19 cellular contexts compared by ENCODE assay signal in the genomic region with DNA sequence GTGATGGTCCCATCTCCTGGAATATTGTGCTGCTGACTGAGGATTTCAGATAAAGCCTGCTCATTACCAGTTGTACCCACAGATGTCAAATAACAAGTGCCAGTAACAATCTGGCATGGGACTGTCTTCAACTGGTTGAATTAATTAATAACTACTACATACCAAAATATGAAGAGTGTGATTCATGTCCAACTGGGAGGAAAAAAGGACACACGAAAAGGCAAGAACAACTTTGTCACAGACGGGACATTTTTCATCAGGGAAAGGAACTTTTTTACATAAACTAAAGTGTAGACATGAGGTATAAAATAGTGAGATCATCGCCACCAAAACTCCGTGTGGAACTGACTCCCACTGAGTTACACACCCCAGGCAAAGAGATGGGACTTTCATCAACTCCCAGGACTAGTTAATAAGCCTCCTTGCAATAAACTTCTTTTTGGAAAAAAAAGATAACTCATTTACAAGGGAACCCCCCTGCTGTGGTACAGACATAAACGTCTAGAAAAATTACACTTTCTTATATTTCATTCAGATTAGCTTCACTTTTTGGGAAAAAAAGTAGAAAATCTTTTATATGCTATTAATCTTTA. TPM values are rescaled to one million over a fixed set of nuclear protein-coding genes. Genes with fewer than 3 reads are reported as not detected.
DNase-seq lines count a peak whose midpoint lies in the region; ATAC-seq and TF ChIP-seq lines count a peak whose summit lies in the region.
"Had no signal": no experiment of that assay in that cellular context is flagged by ENCODE, and none has a peak within 500 bp of the region (broad histone marks: within the 10 kb centered on the region; RNA-seq: fewer than 3 reads in every experiment).

No MANE protein-coding gene starts in this region.

- ATAC-seq in GM21447 (IDR thresholded peaks at IDR 0.05; ENCODE audit: unreplicated experiment) = no peak
- ATAC-seq: CD8-positive, alpha-beta T cell had no signal

- H3K79me2 ChIP-seq in smooth muscle cell (ENCODE audit: low read depth) = no peaks in the 10 kb centered on the region

- no peaks in the 10 kb centered on the region for H3K27me3 ChIP-seq in smooth muscle cell (ENCODE audit: low read depth)
- H3K27me3 ChIP-seq: BLaER1 had no signal

- 43% methylated on average over 5 of the region's 5 CpGs for WGBS in smooth muscle cell (ENCODE audit: low lambda C conversion rate)

- H3K9me3 ChIP-seq in SK-N-MC (ENCODE audit: low read depth, low read length) = no peaks in the 10 kb centered on the region
- H3K9me3 ChIP-seq in smooth muscle cell (replicated peaks; ENCODE audit: low read depth) = no peaks in the 10 kb centered on the region
- H3K9me3 ChIP-seq: BLaER1 had no signal

- no peaks in the 10 kb centered on the region for H4K20me1 ChIP-seq in smooth muscle cell (ENCODE audit: low read depth)
- H4K20me1 ChIP-seq: BLaER1 had no signal

- peak overlapping the region; percentile 33 for H3K4me2 ChIP-seq in smooth muscle cell
- H3K4me2 ChIP-seq: BLaER1, PC-9 had no signal

- H2AFZ ChIP-seq in smooth muscle cell (ENCODE audit: low read depth) = peak overlapping the region; percentile 57
- H2AFZ ChIP-seq: PC-9 had no signal

- H3K27ac ChIP-seq in SK-N-MC = peak overlapping the region; percentile 90
- peak overlapping the region; percentile 76 for H3K27ac ChIP-seq in smooth muscle cell (ENCODE audit: low read depth)
- H3K27ac ChIP-seq: BLaER1, PC-9 had no signal

- H3F3A ChIP-seq in smooth muscle cell (ENCODE audit: low read depth) = no peaks in the 10 kb centered on the region

- H3K36me3 ChIP-seq in SK-N-MC (ENCODE audit: insufficient read depth, low read length) (0 out of 2 replicates have a peak, but pooled peaks cover 3% of the 10 kb centered on the region), smooth muscle cell (ENCODE audit: low read depth) (no peaks in the 10 kb centered on the region)
- H3K36me3 ChIP-seq: BLaER1 had no signal

- DNase-seq in EH (ENCODE audit: low read depth) (peak; percentile 51), SK-N-MC (ENCODE audit: low read depth, low spot score) (peak; percentile 79), fibroblast of the aortic adventitia (ENCODE audit: low read depth) (peak; percentile 35), smooth muscle cell (lab: John Stamatoyannopoulos, UW; ENCODE audit: unreplicated experiment) (no peak), mucosa of gallbladder (ENCODE audit: low spot score) (no peak), hypothalamus (lab: John Stamatoyannopoulos, UW) (no peak)
- DNase-seq: CD8-positive, alpha-beta T cell; DMS79 treated with DMSO at 0.1 percent for 48 hours; GF-D8; H7; Kasumi-1; NCI-H1105 treated with DMSO at 0.1 percent for 48 hours; NCI-H1694 treated with DMSO at 0.1 percent for 48 hours; NCI-H2107; NCI-H2227 treated with DMSO at 0.1 percent for 48 hours; NCI-H524; PC-9 had no signal

- H3K4me1 ChIP-seq in smooth muscle cell (ENCODE audit: low read depth) = no peaks in the 10 kb centered on the region
- H3K4me1 ChIP-seq: BLaER1 had no signal

- H3K4me3 ChIP-seq in SK-N-MC (peak overlapping the region; percentile 46), fibroblast of the aortic adventitia (ENCODE audit: low read depth, low read length) (no peak overlapping the region), smooth muscle cell (no peak overlapping the region)
- H3K4me3 ChIP-seq: BLaER1, PC-9 had no signal

- TF ChIP-seq CTCF in fibroblast of the aortic adventitia (IDR thresholded peaks at IDR 0.05; ENCODE audit: insufficient read depth, low read length) = no peak
- no peak for TF ChIP-seq CTCF in smooth muscle cell (IDR thresholded peaks at IDR 0.05; ENCODE audit: borderline replicate concordance, insufficient read depth, poor library complexity, severe bottlenecking)

- peak overlapping the region; percentile 58 for H3K9ac ChIP-seq in SK-N-MC (ENCODE audit: insufficient read length)
- H3K9ac ChIP-seq in smooth muscle cell (ENCODE audit: low read depth) = peak overlapping the region; percentile 47
- H3K9ac ChIP-seq: BLaER1 had no signal

RNA-seq across cellular contexts. Expression of a gene that starts 12.9 kb away (rescaled TPM):
- 22.9 and 24.9 TPM in 2 replicates for total RNA-seq in fibroblast of the aortic adventitia (ENCODE audit: low replicate concordance)
- total RNA-seq in smooth muscle cell = 2.4 and 4.3 TPM in 2 replicates
- polyA plus RNA-seq in smooth muscle cell = 2.5 and 4.8 TPM in 2 replicates
- total RNA-seq in mucosa of gallbladder = 15.9 TPM

RNA-seq across cellular contexts. Expression of a gene that starts 40.7 kb away (rescaled TPM):
- 11.9 and 14.3 TPM in 2 replicates for total RNA-seq in fibroblast of the aortic adventitia (ENCODE audit: low replicate concordance)
- 3.9 and 4.2 TPM in 2 replicates for total RNA-seq in smooth muscle cell
- polyA plus RNA-seq in smooth muscle cell = 0.47 and 1.3 TPM in 2 replicates
- 8.8 TPM for total RNA-seq in mucosa of gallbladder

RNA-seq across cellular contexts. Expression of a gene that starts 55.0 kb away (rescaled TPM):
- total RNA-seq in fibroblast of the aortic adventitia (ENCODE audit: low replicate concordance) (47.3 and 51.9 TPM in 2 replicates), smooth muscle cell (38.4 and 49.1 TPM in 2 replicates), mucosa of gallbladder (1.4 TPM)
- 33.0 and 38.2 TPM in 2 replicates for polyA plus RNA-seq in smooth muscle cell
- total RNA-seq: CD8-positive, alpha-beta T cell; PC-9 had no signal

Comparison
In these comparisons a context has a peak if more than half of its experiments do, and no peak if none do; other contexts are left out.
1. DNase-seq: peak in EH (single experiment), SK-N-MC (single experiment) and fibroblast of the aortic adventitia (single experiment); none in smooth muscle cell (single experiment), mucosa of gallbladder (single experiment) and hypothalamus (0 of 51).
2. RNA of a gene that starts 55.0 kb away (total RNA-seq): 47.3 to 51.9 TPM in fibroblast of the aortic adventitia and 38.4 to 49.1 TPM in smooth muscle cell; 1.4 TPM in mucosa of gallbladder (single experiment); every median in the first group is over 10 times any median in the second.